ENCODE assay signal across 14 cellular contexts in the genomic region with DNA sequence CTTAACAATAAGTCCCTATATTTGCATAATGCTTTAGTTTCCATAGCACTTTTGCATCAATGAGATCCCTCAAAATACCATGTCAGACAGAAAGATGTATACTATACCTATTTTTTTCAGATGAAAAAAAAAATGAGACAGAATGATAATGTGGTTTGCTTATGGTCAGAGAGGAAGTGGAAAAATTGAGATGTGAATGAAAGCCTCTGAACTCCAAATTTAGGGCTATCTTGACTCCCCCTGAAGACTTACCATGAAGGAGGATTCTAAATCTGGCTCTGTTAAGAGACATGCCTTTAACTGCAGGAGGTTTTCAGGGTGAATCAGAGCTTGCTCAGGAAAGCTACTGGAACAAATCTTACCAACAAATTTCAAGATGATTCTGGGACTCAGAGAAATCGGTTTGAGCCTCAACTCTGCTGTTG.
DNase-seq lines count a peak whose midpoint lies in the region; ATAC-seq and TF ChIP-seq lines count a peak whose summit lies in the region.
"Had no signal": no experiment of that assay in that cellular context is flagged by ENCODE, and none has a peak within 500 bp of the region (broad histone marks: within the 10 kb centered on the region; RNA-seq: fewer than 3 reads in every experiment).

No MANE protein-coding gene starts in this region.

- 87 to 96% methylated on average over 1 of the region's 1 CpG for WGBS in heart right ventricle, 2 donors

- H3K9ac ChIP-seq in Karpas-422 (ENCODE audit: low read length): no peak overlapping the region

- no peak overlapping the region for H2AFZ ChIP-seq in Karpas-422 (ENCODE audit: low read length)

- H3K27me3 ChIP-seq in cardiac muscle cell: no peaks in the 10 kb centered on the region
- no peaks in the 10 kb centered on the region for H3K27me3 ChIP-seq in heart right ventricle
- H3K27me3 ChIP-seq in Karpas-422 (ENCODE audit: low read length): no peaks in the 10 kb centered on the region
- H3K27me3 ChIP-seq: ascending aorta, upper lobe of right lung had no signal

- no peak overlapping the region for H3K4me2 ChIP-seq in Karpas-422 (ENCODE audit: low read depth, low read length, poor library complexity, severe bottlenecking)

- H3K4me1 ChIP-seq in cardiac muscle cell (ENCODE audit: low read depth) (peaks cover 37% of the 10 kb centered on the region), heart right ventricle (peaks cover 0 to 8% (median 0%) of the 10 kb centered on the region in 9 donors), Karpas-422 (ENCODE audit: low read length) (peaks cover 7% of the 10 kb centered on the region)
- H3K4me1 ChIP-seq: ascending aorta, upper lobe of right lung had no signal

- H4K20me1 ChIP-seq in Karpas-422 (ENCODE audit: insufficient read depth, low read depth, low read length): no peaks in the 10 kb centered on the region

- H3K4me3 ChIP-seq in cardiac muscle cell (no peak overlapping the region), heart right ventricle (no peak overlapping the region), Karpas-422 (ENCODE audit: low read length) (no peak overlapping the region)
- H3K4me3 ChIP-seq: ascending aorta, upper lobe of right lung had no signal

- intact Hi-C loops in heart right ventricle (cut with DNase I): no loop called here

- no peaks in the 10 kb centered on the region for H3K79me2 ChIP-seq in Karpas-422 (ENCODE audit: low read length)

- no peaks in the 10 kb centered on the region; the same call in 1 of the 2 replicates for H3K9me2 ChIP-seq in Karpas-422 (replicated peaks; ENCODE audit: insufficient read depth, low read length)

- TF ChIP-seq CTCF in cardiac muscle cell (IDR thresholded peaks at IDR 0.05; ENCODE audit: low read depth, low read length) (no peak), heart right ventricle (IDR thresholded peaks at IDR 0.05) (no peak)

- H3K36me3 ChIP-seq in cardiac muscle cell (no peaks in the 10 kb centered on the region), heart right ventricle (no peaks in the 10 kb centered on the region), Karpas-422 (ENCODE audit: insufficient read depth, low read length) (no peaks in the 10 kb centered on the region)
- H3K36me3 ChIP-seq: upper lobe of right lung had no signal

- H3K27ac ChIP-seq in cardiac muscle cell: peak overlapping the region; percentile 62
- H3K27ac ChIP-seq in heart right ventricle: no peak overlapping the region
- no peak overlapping the region for H3K27ac ChIP-seq in Karpas-422 (ENCODE audit: low read length)
- H3K27ac ChIP-seq: ascending aorta, upper lobe of right lung had no signal

- H3K9me3 ChIP-seq in cardiac muscle cell (ENCODE audit: low read depth): no peaks in the 10 kb centered on the region
- H3K9me3 ChIP-seq in heart right ventricle: no peaks in the 10 kb centered on the region
- no peaks in the 10 kb centered on the region for H3K9me3 ChIP-seq in Karpas-422 (ENCODE audit: low read length)
- H3K9me3 ChIP-seq: ascending aorta, upper lobe of right lung had no signal

- DNase-seq in cardiac muscle cell (ENCODE audit: low read depth in 1 of 2, low spot score in 1 of 2) (no peak), heart right ventricle (no peak), Karpas-422 (peak; percentile 38), iris pigment epithelial cell (ENCODE audit: low read depth) (peak; percentile 56), NCI-H526 treated with DMSO at 0.1 percent for 48 hours (lab: John Stamatoyannopoulos, UW) (no peak), middle frontal gyrus (ENCODE audit: extremely low spot score, low spot score) (no peak), nucleus accumbens (lab: John Stamatoyannopoulos, UW) (no peak)
- DNase-seq: activated T-cell treated with anti-CD3 and anti-CD28 coated beads, Interleukin-2, amount 50 U/mL, for 4 hours; effector memory CD8-positive, alpha-beta T cell; MV-4-11; upper lobe of right lung had no signal

- no peak for ATAC-seq in heart right ventricle
- ATAC-seq in HG02970 (IDR thresholded peaks at IDR 0.05; ENCODE audit: low FRiP score, unreplicated experiment): no peak
- ATAC-seq: activated CD4-positive, CD25-positive, alpha-beta regulatory T cell treated with anti-CD3 and anti-CD28 coated beads, Interleukin-2, amount 50 U/mL, for 24 hours; activated T-cell treated with anti-CD3 and anti-CD28 coated beads, Interleukin-2, amount 50 U/mL, for 4 hours; effector memory CD8-positive, alpha-beta T cell; upper lobe of right lung had no signal

Comparison
In these comparisons a context has a peak if more than half of its experiments do, and no peak if none do; other contexts are left out.
1. DNase-seq: peak in Karpas-422 (single experiment) and iris pigment epithelial cell (single experiment); none in cardiac muscle cell (0 of 2), heart right ventricle (0 of 2), NCI-H526 treated with DMSO at 0.1 percent for 48 hours (single experiment), middle frontal gyrus (single experiment) and nucleus accumbens (0 of 56).